ENCODE assay signal across 11 cellular contexts in genomic region chr5:93532370-93532769, GRCh38. TPM values are rescaled to one million over a fixed set of nuclear protein-coding genes. Genes with fewer than 3 reads are reported as not detected.
A peak's percentile ranks its signal among the peaks of the same experiment; 100 is the strongest.
DNase-seq lines count a peak whose midpoint lies in the region; ATAC-seq, FAIRE-seq and TF ChIP-seq lines count a peak whose summit lies in the region.
"Had no signal": no experiment of that assay in that cellular context is flagged by ENCODE, and none has a peak within 500 bp of the region (broad histone marks: within the 10 kb centered on the region; RNA-seq: fewer than 3 reads in every experiment).

No MANE protein-coding gene starts in this region.

- no peak overlapping the region for H3K27ac Mint-ChIP-seq in activated T-helper 2 cell treated with anti-CD3 and anti-CD28 coated beads, Interferon-gamma antibody, Interleukin-2, Interleukin-4, amounts not matched to agents 10 μg/mL and 5 μg/mL and 100 μg/mL, durations not matched to agents 14 hours and 24 hours and 36 hours
- H3K27ac Mint-ChIP-seq: activated naive CD4-positive, alpha-beta T cell treated with anti-CD3 and anti-CD28 coated beads, Interleukin-2, amount 50 U/mL, for 72 hours; stimulated activated naive CD8-positive, alpha-beta T cell treated with anti-CD3 and anti-CD28 coated beads, Interleukin-15, Interleukin-2, amounts not matched to agents 100 ng/mL and 50 ng/mL, for 24 hours had no signal

- H3K27ac ChIP-seq in lower lobe of right lung, result no peak overlapping the region
- H3K27ac ChIP-seq: 22Rv1 had no signal

- no peak for FAIRE-seq in urothelium cell line (lab: Jason Lieb, UNC)

- no peaks in the 10 kb centered on the region for H3K4me1 ChIP-seq in lower lobe of right lung

- ATAC-seq in lower lobe of right lung (peak; percentile 60 to 75), HG03280 (IDR thresholded peaks at IDR 0.05; ENCODE audit: unreplicated experiment) (no peak)
- ATAC-seq: activated naive CD4-positive, alpha-beta T cell treated with anti-CD3 and anti-CD28 coated beads, Interleukin-2, amount 50 U/mL, for 72 hours had no signal

- no peaks in the 10 kb centered on the region for H3K27me3 Mint-ChIP-seq in activated T-helper 2 cell treated with anti-CD3 and anti-CD28 coated beads, Interferon-gamma antibody, Interleukin-2, Interleukin-4, amounts not matched to agents 10 μg/mL and 5 μg/mL and 100 μg/mL, durations not matched to agents 14 hours and 24 hours and 36 hours (ENCODE audit: low read depth)

- H3K4me3 Mint-ChIP-seq in activated T-helper 2 cell treated with anti-CD3 and anti-CD28 coated beads, Interferon-gamma antibody, Interleukin-2, Interleukin-4, amounts not matched to agents 10 μg/mL and 5 μg/mL and 100 μg/mL, durations not matched to agents 14 hours and 24 hours and 36 hours (ENCODE audit: low read depth), result no peak overlapping the region
- H3K4me3 Mint-ChIP-seq: stimulated activated naive CD8-positive, alpha-beta T cell treated with anti-CD3 and anti-CD28 coated beads, Interleukin-15, Interleukin-2, amounts not matched to agents 100 ng/mL and 50 ng/mL, for 24 hours had no signal

- H3K4me3 ChIP-seq in lower lobe of right lung, result no peak overlapping the region

- H3K27me3 ChIP-seq in lower lobe of right lung (ENCODE audit: low read depth), result no peaks in the 10 kb centered on the region

- no peaks in the 10 kb centered on the region for H3K36me3 ChIP-seq in lower lobe of right lung

- intact Hi-C loops in lower lobe of right lung (cut with DNase I), result no loop called here
- intact Hi-C loops in activated T-helper 2 cell treated with anti-CD3 and anti-CD28 coated beads, Interferon-gamma antibody, Interleukin-2, Interleukin-4, amounts not matched to agents 10 μg/mL and 5 μg/mL and 100 μg/mL, durations not matched to agents 14 hours and 24 hours and 36 hours (cut with micrococcal nuclease), result no loop called here

- no peaks in the 10 kb centered on the region for H3K36me3 Mint-ChIP-seq in activated T-helper 2 cell treated with anti-CD3 and anti-CD28 coated beads, Interferon-gamma antibody, Interleukin-2, Interleukin-4, amounts not matched to agents 10 μg/mL and 5 μg/mL and 100 μg/mL, durations not matched to agents 14 hours and 24 hours and 36 hours (ENCODE audit: low read depth)
- H3K36me3 Mint-ChIP-seq: activated naive CD4-positive, alpha-beta T cell treated with anti-CD3 and anti-CD28 coated beads, Interleukin-2, amount 50 U/mL, for 72 hours had no signal

- H3K4me1 Mint-ChIP-seq in activated T-helper 2 cell treated with anti-CD3 and anti-CD28 coated beads, Interferon-gamma antibody, Interleukin-2, Interleukin-4, amounts not matched to agents 10 μg/mL and 5 μg/mL and 100 μg/mL, durations not matched to agents 14 hours and 24 hours and 36 hours (ENCODE audit: low read depth), result no peaks in the 10 kb centered on the region

- DNase-seq in DMS 273 (lab: John Stamatoyannopoulos, UW; ENCODE audit: unreplicated experiment) (peak; percentile 39), DMS 273 treated with DMSO at 0.1 percent for 48 hours (lab: John Stamatoyannopoulos, UW) (no peak), dermis blood vessel endothelial cell (peak; percentile 38), lower lobe of right lung (no peak), urothelium cell line (ENCODE audit: low spot score) (peak; percentile 1), NCI-H1930 (lab: John Stamatoyannopoulos, UW) (no peak)
- DNase-seq in activated T-helper 2 cell treated with anti-CD3 and anti-CD28 coated beads, Interferon-gamma antibody, Interleukin-2, Interleukin-4, amounts not matched to agents 10 μg/mL and 5 μg/mL and 100 μg/mL, durations not matched to agents 14 hours and 24 hours and 36 hours (ENCODE audit: low spot score), result no peak

- peaks cover 4% of the 10 kb centered on the region for H3K9me3 Mint-ChIP-seq in activated T-helper 2 cell treated with anti-CD3 and anti-CD28 coated beads, Interferon-gamma antibody, Interleukin-2, Interleukin-4, amounts not matched to agents 10 μg/mL and 5 μg/mL and 100 μg/mL, durations not matched to agents 14 hours and 24 hours and 36 hours
- H3K9me3 Mint-ChIP-seq: stimulated activated naive CD8-positive, alpha-beta T cell treated with anti-CD3 and anti-CD28 coated beads, Interleukin-15, Interleukin-2, amounts not matched to agents 100 ng/mL and 50 ng/mL, for 24 hours had no signal

- no peak for TF ChIP-seq CTCF in lower lobe of right lung (IDR thresholded peaks at IDR 0.05)

- no peaks in the 10 kb centered on the region for H3K9me3 ChIP-seq in lower lobe of right lung

RNA-seq across cellular contexts. Expression of gene NR2F1-AS1, which starts 48.6 kb away (rescaled TPM):
- total RNA-seq in dermis blood vessel endothelial cell (11.2 and 18.4 TPM in 2 replicates), lower lobe of right lung (11.1 TPM)
- not detected in 2 replicates for total RNA-seq in activated T-helper 2 cell treated with anti-CD3 and anti-CD28 coated beads, Interferon-gamma antibody, Interleukin-2, Interleukin-4, amounts not matched to agents 10 μg/mL and 5 μg/mL and 100 μg/mL, durations not matched to agents 14 hours and 24 hours and 36 hours
- total RNA-seq: activated naive CD4-positive, alpha-beta T cell treated with anti-CD3 and anti-CD28 coated beads, Interleukin-2, amount 50 U/mL, for 72 hours had no signal

RNA-seq across cellular contexts. Expression of gene NR2F1, which starts 50.7 kb away (rescaled TPM):
- total RNA-seq in dermis blood vessel endothelial cell (34.7 and 98.7 TPM in 2 replicates), lower lobe of right lung (42.6 TPM)
- total RNA-seq in activated T-helper 2 cell treated with anti-CD3 and anti-CD28 coated beads, Interferon-gamma antibody, Interleukin-2, Interleukin-4, amounts not matched to agents 10 μg/mL and 5 μg/mL and 100 μg/mL, durations not matched to agents 14 hours and 24 hours and 36 hours, result not detected in 2 replicates
- total RNA-seq: activated naive CD4-positive, alpha-beta T cell treated with anti-CD3 and anti-CD28 coated beads, Interleukin-2, amount 50 U/mL, for 72 hours had no signal

Comparison
In these comparisons a context has a peak if more than half of its experiments do, and no peak if none do; other contexts are left out.
1. DNase-seq: peak in DMS 273 (single experiment), dermis blood vessel endothelial cell (single experiment) and urothelium cell line (single experiment); none in DMS 273 treated with DMSO at 0.1 percent for 48 hours (single experiment), lower lobe of right lung (single experiment), NCI-H1930 (0 of 2) and activated T-helper 2 cell treated with anti-CD3 and anti-CD28 coated beads, Interferon-gamma antibody, Interleukin-2, Interleukin-4, amounts not matched to agents 10 μg/mL and 5 μg/mL and 100 μg/mL, durations not matched to agents 14 hours and 24 hours and 36 hours (single experiment).
2. RNA of gene NR2F1-AS1, which starts 48.6 kb away (total RNA-seq): 11.2 to 18.4 TPM in dermis blood vessel endothelial cell and 11.1 TPM in lower lobe of right lung (single experiment); not detected in activated T-helper 2 cell treated with anti-CD3 and anti-CD28 coated beads, Interferon-gamma antibody, Interleukin-2, Interleukin-4, amounts not matched to agents 10 μg/mL and 5 μg/mL and 100 μg/mL, durations not matched to agents 14 hours and 24 hours and 36 hours; every median in the first group is over 10 times any median in the second.
3. RNA of gene NR2F1, which starts 50.7 kb away (total RNA-seq): 42.6 TPM in lower lobe of right lung (single experiment) and 34.7 to 98.7 TPM in dermis blood vessel endothelial cell; not detected in activated T-helper 2 cell treated with anti-CD3 and anti-CD28 coated beads, Interferon-gamma antibody, Interleukin-2, Interleukin-4, amounts not matched to agents 10 μg/mL and 5 μg/mL and 100 μg/mL, durations not matched to agents 14 hours and 24 hours and 36 hours; every median in the first group is over 10 times any median in the second.